In genomic region chr19:45817010-45817724, GRCh38 we compare ENCODE assay signal across 8 cellular contexts. TPM values are rescaled to one million over a fixed set of nuclear protein-coding genes. Genes with fewer than 3 reads are reported as not detected.
DNase-seq lines count a peak whose midpoint lies in the region; ATAC-seq, FAIRE-seq and TF ChIP-seq lines count a peak whose summit lies in the region.

No MANE protein-coding gene starts in this region.

- no peak overlapping the region for H3K4me2 ChIP-seq in keratinocyte (ENCODE audit: control insufficient read depth, extremely low read depth, insufficient read depth, low read depth, low read length)

- peak; percentile 69 for FAIRE-seq in keratinocyte (lab: Jason Lieb, UNC)

- H3K9me3 ChIP-seq in keratinocyte (ENCODE audit: control insufficient read depth, low read depth, low read length): no peaks in the 10 kb centered on the region

- H3K79me2 ChIP-seq in keratinocyte (ENCODE audit: control insufficient read depth, insufficient read depth, low read length): no peaks in the 10 kb centered on the region

- dilution Hi-C loops in keratinocyte (cut with MboI; ENCODE audit: extremely low pct_ligation_motif_present, low sequenced_read_pairs): no loop called here

- no peaks in the 10 kb centered on the region for H3K9me1 ChIP-seq in keratinocyte (ENCODE audit: control insufficient read depth, extremely low read depth, insufficient read depth, low read length)

- peaks cover 22% of the 10 kb centered on the region for H3K4me1 ChIP-seq in keratinocyte (ENCODE audit: control insufficient read depth, extremely low read depth, insufficient read depth, low read length)

- DNase-seq in AG08396 (ENCODE audit: low spot score) (peak; percentile 98), NCI-H345 (lab: John Stamatoyannopoulos, UW) (peak; percentile 88), caudate nucleus (lab: John Stamatoyannopoulos, UW) (peak in 59 of 61 donors; percentile 15 to 90 (median 68)), keratinocyte (ENCODE audit: low read depth, low spot score) (peak; percentile 75)
- DNase-seq in activated CD4-positive, CD25-positive, alpha-beta regulatory T cell (lab: John Stamatoyannopoulos, UW): peak; percentile 89 to 98 (median 94)
- peak; percentile 96 for DNase-seq in stimulated activated CD4-positive, alpha-beta T cell treated with anti-CD3 and anti-CD28 coated beads, Interleukin-1b, Interleukin-23, amount 100 ng/mL, for 48 hours

- peaks cover 4 to 12% of the 10 kb centered on the region in 2 experiments for H3K36me3 ChIP-seq in keratinocyte (ENCODE audit: control insufficient read depth in 2 of 2, extremely low read depth in 1 of 2, insufficient read depth in 2 of 2, low read length in 2 of 2)

- H2AFZ ChIP-seq in keratinocyte (ENCODE audit: control insufficient read depth, low read length): no peak overlapping the region

- peak; percentile 97 to 100 (median 98) for TF ChIP-seq CTCF in keratinocyte (optimal IDR thresholded peaks at IDR 0.05 in 1 of 3, IDR thresholded peaks at IDR 0.05 in 1 of 3, conservative IDR thresholded peaks at IDR 0.05 in 1 of 3; ENCODE audit: extremely low read depth in 1 of 3, insufficient read depth in 2 of 3, low read length in 3 of 3)

- peaks cover 2% of the 10 kb centered on the region for H4K20me1 ChIP-seq in keratinocyte (ENCODE audit: control insufficient read depth, extremely low read depth, insufficient read depth, low read length)

- peak; percentile 82 for ATAC-seq in GM18868 (IDR thresholded peaks at IDR 0.05; ENCODE audit: unreplicated experiment)
- peak; percentile 87 for ATAC-seq in HG03159 (IDR thresholded peaks at IDR 0.05; ENCODE audit: unreplicated experiment)

- no peaks in the 10 kb centered on the region for H3K27me3 ChIP-seq in keratinocyte (ENCODE audit: control insufficient read depth, extremely low read depth, insufficient read depth, low read length)

- H3K27ac ChIP-seq in caudate nucleus (ENCODE audit: low read depth, low read length): no peak overlapping the region
- H3K27ac ChIP-seq in keratinocyte (ENCODE audit: control insufficient read depth, insufficient read depth, low read length): no peak overlapping the region

- H3K9ac ChIP-seq in keratinocyte (ENCODE audit: control insufficient read depth, extremely low read depth, insufficient read depth, low read length): peak overlapping the region; percentile 7

- H3K4me3 ChIP-seq in keratinocyte (ENCODE audit: control insufficient read depth in 2 of 3, extremely low read depth in 1 of 3, insufficient read depth in 2 of 3, low read depth in 1 of 3, low read length in 3 of 3): no peak overlapping the region

RNA-seq across cellular contexts. Expression of gene RSPH6A, which starts 2.1 kb away (rescaled TPM):
- not detected in 3 replicates for polyA plus RNA-seq in keratinocyte
- polyA plus RNA-seq in keratinocyte (2011; ENCODE audit: low read depth): not detected
- not detected in 2 replicates for polyA plus RNA-seq in keratinocyte (2011; cell fraction: cytosol; rRNA removed)
- polyA plus RNA-seq in keratinocyte (2011; cell fraction: nucleus; rRNA removed): 0.05 and 0.17 TPM in 2 replicates
- polyA plus RNA-seq in keratinocyte (2012; ENCODE audit: low replicate concordance): 0.08 TPM in 1 of 2 replicates, not detected in the other
- 0.16 TPM in 1 of 3 replicates, not detected in the others for polyA minus RNA-seq in keratinocyte
- polyA minus RNA-seq in keratinocyte (2011; cell fraction: cytosol; rRNA and poly(A)+ RNA removed): not detected
- polyA minus RNA-seq in keratinocyte (2011; cell fraction: nucleus; rRNA and poly(A)+ RNA removed): 0.32 TPM in 1 of 2 replicates, not detected in the other

RNA-seq across cellular contexts. Expression of gene DMWD, which starts 24.5 kb away (rescaled TPM):
- polyA plus RNA-seq in keratinocyte: 10.1 to 16.5 TPM (median 12.5 TPM) in 3 replicates
- polyA plus RNA-seq in keratinocyte (2011; ENCODE audit: low read depth): 1.7 TPM
- 8.1 and 11.8 TPM in 2 replicates for polyA plus RNA-seq in keratinocyte (2011; cell fraction: cytosol; rRNA removed)
- 35.8 and 51.3 TPM in 2 replicates for polyA plus RNA-seq in keratinocyte (2011; cell fraction: nucleus; rRNA removed)
- polyA plus RNA-seq in keratinocyte (2012; ENCODE audit: low replicate concordance): 12.3 and 20.4 TPM in 2 replicates
- 16.9 to 29.0 TPM (median 27.1 TPM) in 3 replicates for polyA minus RNA-seq in keratinocyte
- 24.7 TPM for polyA minus RNA-seq in keratinocyte (2011; cell fraction: cytosol; rRNA and poly(A)+ RNA removed)
- polyA minus RNA-seq in keratinocyte (2011; cell fraction: nucleus; rRNA and poly(A)+ RNA removed): 28.9 and 30.2 TPM in 2 replicates

RNA-seq across cellular contexts. Expression of gene DMPK, which starts 34.9 kb away (rescaled TPM):
- 7.0 to 12.8 TPM (median 8.1 TPM) in 3 replicates for polyA plus RNA-seq in keratinocyte
- 15.4 TPM for polyA plus RNA-seq in keratinocyte (2011; ENCODE audit: low read depth)
- polyA plus RNA-seq in keratinocyte (2011; cell fraction: cytosol; rRNA removed): 2.8 and 7.2 TPM in 2 replicates
- polyA plus RNA-seq in keratinocyte (2011; cell fraction: nucleus; rRNA removed): 76.2 and 104 TPM in 2 replicates
- polyA plus RNA-seq in keratinocyte (2012; ENCODE audit: low replicate concordance): 13.2 and 17.9 TPM in 2 replicates
- polyA minus RNA-seq in keratinocyte: 7.1 to 11.4 TPM (median 9.1 TPM) in 3 replicates
- 3.3 TPM for polyA minus RNA-seq in keratinocyte (2011; cell fraction: cytosol; rRNA and poly(A)+ RNA removed)
- 12.0 and 16.4 TPM in 2 replicates for polyA minus RNA-seq in keratinocyte (2011; cell fraction: nucleus; rRNA and poly(A)+ RNA removed)

RNA-seq across cellular contexts. Expression of gene SYMPK, which starts 45.8 kb away (rescaled TPM):
- 43.8 to 63.2 TPM (median 56.0 TPM) in 3 replicates for polyA plus RNA-seq in keratinocyte
- polyA plus RNA-seq in keratinocyte (2011; ENCODE audit: low read depth): 51.1 TPM
- polyA plus RNA-seq in keratinocyte (2011; cell fraction: cytosol; rRNA removed): 43.6 and 48.5 TPM in 2 replicates
- polyA plus RNA-seq in keratinocyte (2011; cell fraction: nucleus; rRNA removed): 105 and 128 TPM in 2 replicates
- polyA plus RNA-seq in keratinocyte (2012; ENCODE audit: low replicate concordance): 29.5 and 45.4 TPM in 2 replicates
- polyA minus RNA-seq in keratinocyte: 82.5 to 138 TPM (median 95.2 TPM) in 3 replicates
- polyA minus RNA-seq in keratinocyte (2011; cell fraction: cytosol; rRNA and poly(A)+ RNA removed): 75.6 TPM
- polyA minus RNA-seq in keratinocyte (2011; cell fraction: nucleus; rRNA and poly(A)+ RNA removed): 44.7 and 61.0 TPM in 2 replicates

RNA-seq across cellular contexts. Expression of gene FOXA3, which starts 47.0 kb away (rescaled TPM):
- polyA plus RNA-seq in keratinocyte: 0.03 to 0.05 TPM in 2 of 3 replicates, not detected in the other
- polyA plus RNA-seq in keratinocyte (2011; ENCODE audit: low read depth): not detected
- polyA plus RNA-seq in keratinocyte (2011; cell fraction: cytosol; rRNA removed): 0.05 TPM in 1 of 2 replicates, not detected in the other
- polyA plus RNA-seq in keratinocyte (2011; cell fraction: nucleus; rRNA removed): not detected in 2 replicates
- not detected in 2 replicates for polyA plus RNA-seq in keratinocyte (2012; ENCODE audit: low replicate concordance)
- not detected in 3 replicates for polyA minus RNA-seq in keratinocyte
- not detected for polyA minus RNA-seq in keratinocyte (2011; cell fraction: cytosol; rRNA and poly(A)+ RNA removed)
- polyA minus RNA-seq in keratinocyte (2011; cell fraction: nucleus; rRNA and poly(A)+ RNA removed): not detected in 2 replicates
